ENCODE assay signal across 8 cellular contexts in the genomic region with DNA sequence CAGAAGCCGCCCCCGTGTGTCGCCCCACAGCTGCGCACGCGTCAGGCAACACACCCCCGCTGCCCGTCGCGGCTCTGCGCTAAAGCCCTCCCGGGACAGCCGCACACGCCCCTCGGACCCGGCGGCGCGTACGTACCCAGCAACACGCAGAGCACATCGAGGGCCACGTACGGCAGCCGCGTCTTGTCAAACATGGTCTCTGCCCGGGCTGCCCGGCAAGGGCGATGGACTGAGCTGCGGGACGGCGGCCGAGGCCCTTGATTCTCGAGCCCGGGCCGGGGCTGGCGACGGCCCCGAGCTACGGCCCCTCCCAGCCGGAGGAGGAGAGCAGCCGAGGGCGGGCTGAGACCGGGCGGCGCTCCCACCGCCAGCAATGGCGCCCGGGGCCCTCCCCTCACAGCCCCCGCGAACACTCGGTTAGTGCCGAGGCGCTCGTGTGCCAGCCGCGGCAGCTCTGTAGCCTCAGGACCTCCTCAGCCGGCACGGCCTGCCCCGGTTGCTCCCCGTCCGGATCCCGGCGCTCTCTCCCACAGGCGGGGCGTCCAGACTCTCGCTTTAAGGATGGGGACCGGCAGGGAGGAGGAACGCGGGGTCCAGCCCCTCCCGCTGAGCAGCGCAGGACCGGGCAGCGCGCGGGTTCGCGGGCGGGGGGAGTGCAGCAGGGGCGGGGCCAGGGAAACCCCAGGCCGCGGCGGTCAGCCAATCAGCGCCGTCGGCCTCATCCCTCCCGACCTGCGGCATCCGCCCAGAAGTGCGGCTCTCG. TPM values are rescaled to one million over a fixed set of nuclear protein-coding genes. Genes with fewer than 3 reads are reported as not detected.
DNase-seq lines count a peak whose midpoint lies in the region; ATAC-seq and TF ChIP-seq lines count a peak whose summit lies in the region.

PLPP1 (minus strand) TSS at position 529 of the 763 bp plus-strand sequence; CDS start at position 194, 335 bp downstream.

- no peaks in the 10 kb centered on the region for H3K9me3 ChIP-seq in DND-41 (ENCODE audit: insufficient read depth, low read length, severe bottlenecking)
- H3K9me3 ChIP-seq in neural cell (ENCODE audit: low read length), result no peaks in the 10 kb centered on the region
- H3K9me3 ChIP-seq in stomach, result no peaks in the 10 kb centered on the region

- H4K20me1 ChIP-seq in DND-41 (ENCODE audit: insufficient read depth, low read length), result peaks cover 5% of the 10 kb centered on the region; the same call in 1 of the 2 replicates
- H4K20me1 ChIP-seq in neural cell (ENCODE audit: insufficient read depth), result no peaks in the 10 kb centered on the region

- TF ChIP-seq RAD21 in neural cell (conservative IDR thresholded peaks at IDR 0.05), result peak; percentile 25

- peaks cover 3% of the 10 kb centered on the region; the same call in 1 of the 2 replicates for H3K36me3 ChIP-seq in DND-41 (ENCODE audit: insufficient read depth, low read length)
- no peaks in the 10 kb centered on the region for H3K36me3 ChIP-seq in neural cell (ENCODE audit: insufficient read depth, low read length)
- H3K36me3 ChIP-seq in stomach, result peaks cover 0 to 5% (median 2%) of the 10 kb centered on the region in 4 donors

- H2AFZ ChIP-seq in DND-41 (ENCODE audit: low read depth, low read length) (peak within 1 kb of the TSS; percentile 95), neural cell (ENCODE audit: low read depth, low read length) (peak within 1 kb of the TSS; percentile 97)

- H3K4me3 ChIP-seq in DND-41 (ENCODE audit: low read depth in 1 of 2, low read length in 2 of 2) (peak within 1 kb of the TSS; percentile 69 to 85), neural cell (ENCODE audit: low read length) (peak within 1 kb of the TSS; percentile 91), stomach (peak within 1 kb of the TSS; percentile 66 to 89 (median 72))

- H3K27ac ChIP-seq in DND-41 (ENCODE audit: low read length) (peak within 1 kb of the TSS; percentile 84), neural cell (ENCODE audit: low read length) (peak within 1 kb of the TSS; percentile 82), stomach (peak within 1 kb of the TSS; percentile 90 to 99 (median 96))

- H3K9me2 ChIP-seq in neural cell (ENCODE audit: insufficient read depth, low read length), result no peaks in the 10 kb centered on the region

- peak in 2 of 4 donors; percentile 36 to 55 for TF ChIP-seq POLR2A in stomach (IDR thresholded peaks at IDR 0.05)

- peak within 1 kb of the TSS; percentile 78 for H3K4me2 ChIP-seq in DND-41 (ENCODE audit: insufficient read depth, low read length)
- peak within 1 kb of the TSS; percentile 85 for H3K4me2 ChIP-seq in neural cell (ENCODE audit: low read length)

- no peaks in the 10 kb centered on the region for H3F3A ChIP-seq in neural cell (ENCODE audit: insufficient read depth, low read length, poor library complexity, severe bottlenecking)

- intact Hi-C loops in stomach (cut with DNase I; ENCODE audit: low total_unique reads), result no loop called here

- H3K9ac ChIP-seq in DND-41 (ENCODE audit: low read depth, low read length), result peak within 1 kb of the TSS; percentile 85
- H3K9ac ChIP-seq in neural cell (ENCODE audit: low read length), result peak within 1 kb of the TSS; percentile 92

- no peaks in the 10 kb centered on the region for H3K27me3 ChIP-seq in DND-41 (ENCODE audit: insufficient read depth, low read length, poor library complexity)
- no peaks in the 10 kb centered on the region for H3K27me3 ChIP-seq in neural cell (ENCODE audit: insufficient read depth, low read depth, low read length)
- no peaks in the 10 kb centered on the region for H3K27me3 ChIP-seq in stomach

- H3K4me1 ChIP-seq in DND-41 (ENCODE audit: insufficient read depth, low read length) (peaks cover 68% of the 10 kb centered on the region), stomach (peaks cover 6 to 47% (median 32%) of the 10 kb centered on the region in 4 donors)

- peaks cover 47% of the 10 kb centered on the region for H3K79me2 ChIP-seq in DND-41 (ENCODE audit: insufficient read depth, low read length)
- H3K79me2 ChIP-seq in neural cell (replicated peaks; ENCODE audit: insufficient read depth, low read length), result peaks cover 18% of the 10 kb centered on the region

- ATAC-seq in DND-41 (ENCODE audit: insufficient read depth, low read depth), result peak; percentile 82
- ATAC-seq in GM21717 (IDR thresholded peaks at IDR 0.05; ENCODE audit: unreplicated experiment), result peak; percentile 83

- TF ChIP-seq EP300 in neural cell (conservative IDR thresholded peaks at IDR 0.05; ENCODE audit: poor library complexity, severe bottlenecking), result peak; percentile 15
- TF ChIP-seq EP300 in stomach (IDR thresholded peaks at IDR 0.05), result no peak

- TF ChIP-seq CTCF in DND-41 (IDR thresholded peaks at IDR 0.05; ENCODE audit: borderline replicate concordance, extremely low read depth, low read length, poor library complexity, severe bottlenecking) (peak; percentile 31), neural cell (IDR thresholded peaks at IDR 0.05; ENCODE audit: poor library complexity, severe bottlenecking) (no peak), stomach (IDR thresholded peaks at IDR 0.05) (no peak)

- DNase-seq in DND-41 (peak; percentile 84), KG1 (lab: John Stamatoyannopoulos, UW) (peak; percentile 76), SHP77 (lab: John Stamatoyannopoulos, UW) (peak; percentile 78 to 82), activated gamma-delta T cell (lab: John Stamatoyannopoulos, UW) (peak; percentile 69), fibroblast of the conjunctiva (ENCODE audit: low read depth) (peak; percentile 78), stomach (peak; percentile 91)

- WGBS in stomach, 5 donors, result 0 to 1% (median 0%) methylated on average over 11 to 91 of the region's 91 CpGs

TF ChIP-seq in neural cell, 6 proteins besides CTCF, POLR2A, EP300 and RAD21:
- TF ChIP-seq TAF1 (IDR thresholded peaks at IDR 0.05; ENCODE audit: low read depth) (peak; percentile 75), EZH2 (IDR thresholded peaks at IDR 0.05; ENCODE audit: borderline replicate concordance, insufficient read depth, low read length, poor library complexity, severe bottlenecking) (no peak), MXI1 (conservative IDR thresholded peaks at IDR 0.05; ENCODE audit: poor library complexity, severe bottlenecking) (peak; percentile 91), SMC3 (conservative IDR thresholded peaks at IDR 0.05; ENCODE audit: poor library complexity) (no peak), POLR2AphosphoS5 (IDR thresholded peaks at IDR 0.05) (peak; percentile 70)
- TF ChIP-seq, protein P1, sequence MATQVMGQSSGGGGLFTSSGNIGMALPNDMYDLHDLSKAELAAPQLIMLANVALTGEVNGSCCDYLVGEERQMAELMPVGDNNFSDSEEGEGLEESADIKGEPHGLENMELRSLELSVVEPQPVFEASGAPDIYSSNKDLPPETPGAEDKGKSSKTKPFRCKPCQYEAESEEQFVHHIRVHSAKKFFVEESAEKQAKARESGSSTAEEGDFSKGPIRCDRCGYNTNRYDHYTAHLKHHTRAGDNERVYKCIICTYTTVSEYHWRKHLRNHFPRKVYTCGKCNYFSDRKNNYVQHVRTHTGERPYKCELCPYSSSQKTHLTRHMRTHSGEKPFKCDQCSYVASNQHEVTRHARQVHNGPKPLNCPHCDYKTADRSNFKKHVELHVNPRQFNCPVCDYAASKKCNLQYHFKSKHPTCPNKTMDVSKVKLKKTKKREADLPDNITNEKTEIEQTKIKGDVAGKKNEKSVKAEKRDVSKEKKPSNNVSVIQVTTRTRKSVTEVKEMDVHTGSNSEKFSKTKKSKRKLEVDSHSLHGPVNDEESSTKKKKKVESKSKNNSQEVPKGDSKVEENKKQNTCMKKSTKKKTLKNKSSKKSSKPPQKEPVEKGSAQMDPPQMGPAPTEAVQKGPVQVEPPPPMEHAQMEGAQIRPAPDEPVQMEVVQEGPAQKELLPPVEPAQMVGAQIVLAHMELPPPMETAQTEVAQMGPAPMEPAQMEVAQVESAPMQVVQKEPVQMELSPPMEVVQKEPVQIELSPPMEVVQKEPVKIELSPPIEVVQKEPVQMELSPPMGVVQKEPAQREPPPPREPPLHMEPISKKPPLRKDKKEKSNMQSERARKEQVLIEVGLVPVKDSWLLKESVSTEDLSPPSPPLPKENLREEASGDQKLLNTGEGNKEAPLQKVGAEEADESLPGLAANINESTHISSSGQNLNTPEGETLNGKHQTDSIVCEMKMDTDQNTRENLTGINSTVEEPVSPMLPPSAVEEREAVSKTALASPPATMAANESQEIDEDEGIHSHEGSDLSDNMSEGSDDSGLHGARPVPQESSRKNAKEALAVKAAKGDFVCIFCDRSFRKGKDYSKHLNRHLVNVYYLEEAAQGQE (IDR thresholded peaks at IDR 0.05; ENCODE audit: borderline replicate concordance), result no peak
TF ChIP-seq in neural cell: peak in this region for 3.

RNA-seq across cellular contexts. Expression of gene PLPP1, which starts in this region (rescaled TPM):
- polyA plus RNA-seq in neural cell (33.9 and 42.9 TPM in 2 replicates), stomach (10 to 100 TPM; 29.5 to 48.7 (median 32.4) TPM)
- polyA minus RNA-seq in neural cell, result 32.9 and 44.1 TPM in 2 replicates
- total RNA-seq in stomach, result 100 to 1,000 TPM in 3 of 5 donors, 10 to 100 TPM in 2; 63.6 to 592 (median 175) TPM

Comparison
In these comparisons a context has a peak if more than half of its experiments do, and no peak if none do; other contexts are left out.
1. Peak in every context shown above with its lines: DNase-seq, ATAC-seq, H3K4me3 ChIP-seq and H3K27ac ChIP-seq.